29 cellular contexts compared by ENCODE assay signal in the genomic region with DNA sequence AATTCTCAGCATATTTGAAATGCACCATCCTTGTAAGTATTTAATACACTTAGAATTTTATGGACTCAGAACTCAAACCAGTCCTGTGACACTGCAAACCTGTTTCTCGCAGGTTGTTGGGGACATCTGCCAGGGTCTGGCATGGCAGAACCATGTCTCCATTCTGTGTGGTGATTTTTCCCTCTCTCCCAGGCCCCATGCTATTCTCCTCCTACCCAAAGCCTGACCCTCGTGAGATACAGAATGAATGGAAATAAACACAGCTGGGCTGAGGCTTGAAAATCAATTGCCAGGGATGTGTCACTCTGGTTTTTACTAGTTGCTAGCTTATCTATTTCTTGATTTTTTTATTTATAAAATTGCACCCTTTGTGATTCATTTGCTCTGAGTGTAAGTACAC. TPM values are rescaled to one million over a fixed set of nuclear protein-coding genes. Genes with fewer than 3 reads are reported as not detected.
DNase-seq lines count a peak whose midpoint lies in the region; ATAC-seq and TF ChIP-seq lines count a peak whose summit lies in the region.
"Had no signal": no experiment of that assay in that cellular context is flagged by ENCODE, and none has a peak within 500 bp of the region (broad histone marks: within the 10 kb centered on the region; RNA-seq: fewer than 3 reads in every experiment).

No MANE protein-coding gene starts in this region.

- H3K4me2 ChIP-seq in trophoblast cell (ENCODE audit: low read length) = no peak overlapping the region

- no peaks in the 10 kb centered on the region for H3K9me3 Mint-ChIP-seq in endodermal cell
- H3K9me3 Mint-ChIP-seq: activated naive CD4-positive, alpha-beta T cell treated with anti-CD3 and anti-CD28 coated beads, Interleukin-2, amount 50 U/mL, for 24 hours; activated T-cell treated with anti-CD3 and anti-CD28 coated beads, Interleukin-2, amount 50 U/mL, for 4 hours; effector memory CD8-positive, alpha-beta T cell; stimulated activated naive CD8-positive, alpha-beta T cell treated with anti-CD3 and anti-CD28 coated beads, Interleukin-15, amount 100 ng/mL, for 72 hours; type B pancreatic cell had no signal

- H2BK120ac ChIP-seq in trophoblast cell (ENCODE audit: insufficient read depth, low read length, poor library complexity) = peak overlapping the region; percentile 99

- H2AK5ac ChIP-seq in trophoblast cell (ENCODE audit: low read length) = peak overlapping the region; percentile 95

- peak overlapping the region; percentile 92 for H4K91ac ChIP-seq in trophoblast cell (ENCODE audit: low read depth, low read length)

- peak overlapping the region; percentile 75 for H4K12ac ChIP-seq in trophoblast cell (ENCODE audit: low read depth, low read length)

- no peak overlapping the region for H3K4me3 Mint-ChIP-seq in endodermal cell
- H3K4me3 Mint-ChIP-seq: activated CD8-positive, alpha-beta T cell treated with anti-CD3 and anti-CD28 coated beads, Interleukin-2, amount 10 ng/mL, durations not matched to agents 7 days and 5 days; activated naive CD4-positive, alpha-beta T cell treated with anti-CD3 and anti-CD28 coated beads, Interleukin-2, amount 50 U/mL, for 24 hours; activated T-cell treated with anti-CD3 and anti-CD28 coated beads, Interleukin-2, amount 50 U/mL, for 4 hours; effector memory CD8-positive, alpha-beta T cell; stimulated activated naive CD8-positive, alpha-beta T cell treated with anti-CD3 and anti-CD28 coated beads, Interleukin-15, amount 100 ng/mL, for 72 hours; type B pancreatic cell had no signal

- H3K23ac ChIP-seq in trophoblast cell (ENCODE audit: low read length) = no peak overlapping the region

- H3K79me1 ChIP-seq in trophoblast cell (ENCODE audit: low read length) = peaks cover 13% of the 10 kb centered on the region

- no peaks in the 10 kb centered on the region for H3K9me3 ChIP-seq in endodermal cell (ENCODE audit: control insufficient read depth, low read length)
- no peaks in the 10 kb centered on the region for H3K9me3 ChIP-seq in trophoblast cell (ENCODE audit: insufficient read depth, low read depth, low read length)
- H3K9me3 ChIP-seq: BE2C, body of pancreas, esophagus squamous epithelium, neutrophil had no signal

- H2BK12ac ChIP-seq in trophoblast cell (ENCODE audit: low read length) = peak overlapping the region; percentile 98

- peak overlapping the region; percentile 92 for H3K18ac ChIP-seq in trophoblast cell (ENCODE audit: low read length)

- H3K4me1 ChIP-seq in endodermal cell (ENCODE audit: control insufficient read depth, insufficient read depth, low read length) (peaks cover 5% of the 10 kb centered on the region), trophoblast cell (ENCODE audit: control insufficient read depth in 1 of 2, insufficient read depth in 2 of 2, low read length in 2 of 2) (peaks cover 16 to 19% of the 10 kb centered on the region in 2 experiments)
- H3K4me1 ChIP-seq: BE2C, body of pancreas, esophagus squamous epithelium had no signal

- H3K27ac Mint-ChIP-seq in endodermal cell = peak overlapping the region; percentile 73
- H3K27ac Mint-ChIP-seq: activated CD8-positive, alpha-beta T cell treated with anti-CD3 and anti-CD28 coated beads, Interleukin-2, amount 10 ng/mL, durations not matched to agents 7 days and 5 days; activated naive CD4-positive, alpha-beta T cell treated with anti-CD3 and anti-CD28 coated beads, Interleukin-2, amount 50 U/mL, for 24 hours; effector memory CD8-positive, alpha-beta T cell; stimulated activated naive CD8-positive, alpha-beta T cell treated with anti-CD3 and anti-CD28 coated beads, Interleukin-15, amount 100 ng/mL, for 72 hours; type B pancreatic cell had no signal

- no peaks in the 10 kb centered on the region for H3K36me3 Mint-ChIP-seq in endodermal cell (ENCODE audit: low read depth)
- H3K36me3 Mint-ChIP-seq: activated naive CD4-positive, alpha-beta T cell treated with anti-CD3 and anti-CD28 coated beads, Interleukin-2, amount 50 U/mL, for 24 hours; type B pancreatic cell had no signal

- no peak overlapping the region for H2AFZ ChIP-seq in trophoblast cell (ENCODE audit: insufficient read depth, low read length, poor library complexity)

- H3K4me1 Mint-ChIP-seq in endodermal cell = peaks cover 58% of the 10 kb centered on the region
- H3K4me1 Mint-ChIP-seq: activated naive CD4-positive, alpha-beta T cell treated with anti-CD3 and anti-CD28 coated beads, Interleukin-2, amount 50 U/mL, for 24 hours; stimulated activated naive CD8-positive, alpha-beta T cell treated with anti-CD3 and anti-CD28 coated beads, Interleukin-15, amount 100 ng/mL, for 72 hours had no signal

- H4K8ac ChIP-seq in trophoblast cell (ENCODE audit: low read depth, low read length) = peak overlapping the region; percentile 79

- H3K4me3 ChIP-seq in endodermal cell (ENCODE audit: low read length) = peak overlapping the region; percentile 33
- no peak overlapping the region for H3K4me3 ChIP-seq in trophoblast cell (ENCODE audit: low read depth, low read length)
- H3K4me3 ChIP-seq: body of pancreas, esophagus squamous epithelium, K562 had no signal

- peaks cover 2% of the 10 kb centered on the region for H3K79me2 ChIP-seq in trophoblast cell (ENCODE audit: control insufficient read depth, insufficient read depth, low read length, poor library complexity)

- TF ChIP-seq CTCF in endodermal cell (conservative IDR thresholded peaks at IDR 0.05) = no peak

- WGBS in endodermal cell (ENCODE audit: insufficient coverage in 1 of 2, insufficient read length in 1 of 2), 2 experiments = 67 to 100% methylated on average over 1 to 2 of the region's 2 CpGs
- no CpG with 5 or more reads among the region's 2 CpGs for WGBS in trophoblast cell (ENCODE audit: extremely low coverage, insufficient coverage, insufficient read length)

- peak overlapping the region; percentile 87 for H3K14ac ChIP-seq in trophoblast cell (ENCODE audit: low read length)

- no peak overlapping the region for H3K9ac ChIP-seq in endodermal cell (ENCODE audit: extremely low read depth, low read length, poor library complexity, severe bottlenecking)
- no peak overlapping the region for H3K9ac ChIP-seq in trophoblast cell (ENCODE audit: low read length)

- H3K27me3 ChIP-seq in endodermal cell (ENCODE audit: control insufficient read depth, insufficient read depth, low read length, poor library complexity, severe bottlenecking) (no peaks in the 10 kb centered on the region), trophoblast cell (ENCODE audit: insufficient read depth, low read length) (no peaks in the 10 kb centered on the region)
- H3K27me3 ChIP-seq: body of pancreas had no signal

- H3K27ac ChIP-seq in endodermal cell (ENCODE audit: low read depth, low read length) (no peak overlapping the region), trophoblast cell (ENCODE audit: low read depth, low read length) (peak overlapping the region; percentile 86)
- H3K27ac ChIP-seq: 22Rv1, body of pancreas, esophagus squamous epithelium, neutrophil had no signal

- H3K36me3 ChIP-seq in endodermal cell (ENCODE audit: control insufficient read depth, insufficient read depth, low read length) (no peaks in the 10 kb centered on the region), trophoblast cell (ENCODE audit: control insufficient read depth in 1 of 2, insufficient read depth in 2 of 2, low read length in 2 of 2) (no peaks in the 10 kb centered on the region)
- H3K36me3 ChIP-seq: BE2C, esophagus squamous epithelium, neutrophil had no signal

- DNase-seq in DMS53 (lab: John Stamatoyannopoulos, UW) (peak; percentile 58), DMS53 treated with DMSO at 0.1 percent for 48 hours (lab: John Stamatoyannopoulos, UW; ENCODE audit: unreplicated experiment) (no peak), M059J (ENCODE audit: low read depth) (peak; percentile 12), endodermal cell (no peak), trophoblast cell (no peak), OCI-M1 (lab: John Stamatoyannopoulos, UW) (no peak)
- no peak for DNase-seq in effector CD8-positive, alpha-beta T cell (lab: John Stamatoyannopoulos, UW)
- DNase-seq: activated CD4-positive, CD25-positive, alpha-beta regulatory T cell treated with anti-CD3 and anti-CD28 coated beads, Interleukin-2, amount 50 U/mL, for 72 hours; activated CD8-positive, alpha-beta T cell treated with anti-CD3 and anti-CD28 coated beads, Interleukin-2, amount 10 ng/mL, durations not matched to agents 7 days and 5 days; activated T-cell treated with anti-CD3 and anti-CD28 coated beads, Interleukin-2, amount 50 U/mL, for 4 hours; BE2C; body of pancreas; COR-L47; effector memory CD8-positive, alpha-beta T cell; esophagus squamous epithelium; MV-4-11; small intestine; stimulated activated CD4-positive, alpha-beta T cell treated with anti-CD3 and anti-CD28 coated beads, Interleukin-4, amount 100 ng/mL, for 1 hour; stimulated activated naive CD8-positive, alpha-beta T cell treated with anti-CD3 and anti-CD28 coated beads, Interleukin-15, amount 100 ng/mL, for 72 hours; T1000 had no signal

- peak overlapping the region; percentile 95 for H2BK5ac ChIP-seq in trophoblast cell (ENCODE audit: low read depth, low read length, poor library complexity)

- H3K27me3 Mint-ChIP-seq in endodermal cell (ENCODE audit: insufficient read depth) = peaks cover 1% of the 10 kb centered on the region

- no peak for ATAC-seq in HG03354 (IDR thresholded peaks at IDR 0.05; ENCODE audit: poor library complexity, severe bottlenecking, unreplicated experiment)
- ATAC-seq: activated CD8-positive, alpha-beta T cell treated with anti-CD3 and anti-CD28 coated beads, Interleukin-2, amount 10 ng/mL, durations not matched to agents 7 days and 5 days; activated T-cell treated with anti-CD3 and anti-CD28 coated beads, Interleukin-2, amount 50 U/mL, for 4 hours; body of pancreas; effector memory CD8-positive, alpha-beta T cell; K562; stimulated activated naive CD8-positive, alpha-beta T cell treated with anti-CD3 and anti-CD28 coated beads, Interleukin-15, amount 100 ng/mL, for 72 hours had no signal

- peak overlapping the region; percentile 86 for H3K4ac ChIP-seq in trophoblast cell (ENCODE audit: low read depth, low read length)

RNA-seq across cellular contexts. Expression of a gene that starts 19.8 kb away (rescaled TPM):
- total RNA-seq in M059J (2014; rRNA removed; shearing (Covaris generic)) = not detected in 2 replicates
- total RNA-seq in endodermal cell = under 1 TPM in 1 of 2 donors, not detected in 1; 0.11 TPM
- not detected for polyA plus RNA-seq in endodermal cell (2013, experiment 1 of 2)
- 0.12 TPM for polyA plus RNA-seq in endodermal cell (2013, experiment 2 of 2)
- polyA plus RNA-seq in trophoblast cell (2013) = 0.03 TPM in 1 of 2 replicates, not detected in the other
- total RNA-seq: activated CD8-positive, alpha-beta T cell treated with anti-CD3 and anti-CD28 coated beads, Interleukin-2, amount 10 ng/mL, durations not matched to agents 7 days and 5 days; activated T-cell treated with anti-CD3 and anti-CD28 coated beads, Interleukin-2, amount 50 U/mL, for 4 hours; esophagus squamous epithelium; glomerular endothelial cell; mucosa of gallbladder; pulmonary artery endothelial cell had no signal
- polyA plus RNA-seq: small intestine had no signal

Comparison
In these comparisons a context has a peak if more than half of its experiments do, and no peak if none do; other contexts are left out.
1. DNase-seq: peak in DMS53 (single experiment) and M059J (single experiment); none in DMS53 treated with DMSO at 0.1 percent for 48 hours (single experiment), endodermal cell (single experiment), trophoblast cell (0 of 2), effector CD8-positive, alpha-beta T cell (single experiment) and OCI-M1 (single experiment).